In genomic region chr15:20357139-20358065, GRCh38 we compare ENCODE assay signal across 9 cellular contexts.
A peak's percentile ranks its signal among the peaks of the same experiment; 100 is the strongest.
DNase-seq lines count a peak whose midpoint lies in the region; ATAC-seq and TF ChIP-seq lines count a peak whose summit lies in the region.
"Had no signal": no experiment of that assay in that cellular context is flagged by ENCODE, and none has a peak within 500 bp of the region (broad histone marks: within the 10 kb centered on the region; RNA-seq: fewer than 3 reads in every experiment).

No MANE protein-coding gene starts in this region.

- no peaks in the 10 kb centered on the region for H3K79me2 ChIP-seq in OCI-LY3 (ENCODE audit: low read length)

- H3K27ac ChIP-seq in OCI-LY3 (ENCODE audit: low read length) (no peak overlapping the region), sigmoid colon (no peak overlapping the region)

- no peak for TF ChIP-seq POLR2A in sigmoid colon (IDR thresholded peaks at IDR 0.05)

- H3K4me2 ChIP-seq in OCI-LY3 (ENCODE audit: low read length): no peak overlapping the region

- no peaks in the 10 kb centered on the region for H3K36me3 ChIP-seq in OCI-LY3 (replicated peaks; ENCODE audit: low read depth, low read length)
- no peaks in the 10 kb centered on the region for H3K36me3 ChIP-seq in sigmoid colon

- H3K4me1 ChIP-seq in OCI-LY3 (ENCODE audit: low read length) (no peaks in the 10 kb centered on the region), sigmoid colon (no peaks in the 10 kb centered on the region)

- no peaks in the 10 kb centered on the region for H3K9me3 ChIP-seq in OCI-LY3 (ENCODE audit: insufficient read depth, low read length)
- peaks cover 0 to 8% (median 0%) of the 10 kb centered on the region in 4 donors for H3K9me3 ChIP-seq in sigmoid colon

- H3K4me3 ChIP-seq in OCI-LY3 (ENCODE audit: low read length) (no peak overlapping the region), sigmoid colon (no peak overlapping the region)

- WGBS in sigmoid colon, 2 donors: 85 to 89% methylated on average over 25 of the region's 25 CpGs

- no peak for TF ChIP-seq CTCF in OCI-LY3 (IDR thresholded peaks at IDR 0.05; ENCODE audit: low read depth, low read length)
- TF ChIP-seq CTCF in sigmoid colon (IDR thresholded peaks at IDR 0.05): no peak

- no peak for TF ChIP-seq EP300 in sigmoid colon (IDR thresholded peaks at IDR 0.05)

- DNase-seq in activated CD4-positive, alpha-beta T cell treated with anti-CD3 and anti-CD28 coated beads for 48 hours: peak; percentile 6
- no peak for DNase-seq in activated CD4-positive, alpha-beta T cell treated with anti-CD3 and anti-CD28 coated beads, Interleukin-2, amount 50 U/mL, for 4 hours
- peak; percentile 16 for DNase-seq in hepatic stellate cell (ENCODE audit: low spot score)
- peak; percentile 72 for DNase-seq in sigmoid colon
- DNase-seq in DMS79 treated with DMSO at 0.1 percent for 48 hours (lab: John Stamatoyannopoulos, UW): no peak
- DNase-seq: DMS79 had no signal

- H3K27me3 ChIP-seq in OCI-LY3 (ENCODE audit: low read depth, low read length): no peaks in the 10 kb centered on the region
- no peaks in the 10 kb centered on the region for H3K27me3 ChIP-seq in sigmoid colon

- no peaks in the 10 kb centered on the region for H4K20me1 ChIP-seq in OCI-LY3 (ENCODE audit: insufficient read depth, low read length)

- no peak for ATAC-seq in GM18868 (IDR thresholded peaks at IDR 0.05; ENCODE audit: unreplicated experiment)
- ATAC-seq in HG03442 (IDR thresholded peaks at IDR 0.05; ENCODE audit: unreplicated experiment): no peak

- H2AFZ ChIP-seq in OCI-LY3 (ENCODE audit: low read depth, low read length): peak overlapping the region; percentile 23; the same call in 1 of the 2 replicates

- intact Hi-C loops in sigmoid colon (cut with DNase I): no loop called here

- no peak overlapping the region for H3K9ac ChIP-seq in OCI-LY3 (ENCODE audit: low read length)

Comparison
In these comparisons a context has a peak if more than half of its experiments do, and no peak if none do; other contexts are left out.
1. DNase-seq: peak in activated CD4-positive, alpha-beta T cell treated with anti-CD3 and anti-CD28 coated beads for 48 hours (single experiment), hepatic stellate cell (single experiment) and sigmoid colon (single experiment); none in activated CD4-positive, alpha-beta T cell treated with anti-CD3 and anti-CD28 coated beads, Interleukin-2, amount 50 U/mL, for 4 hours (0 of 2) and DMS79 treated with DMSO at 0.1 percent for 48 hours (single experiment).